In genomic region chr21:23633447-23633846, GRCh38 we compare ENCODE assay signal across 16 cellular contexts.
DNase-seq lines count a peak whose midpoint lies in the region; ATAC-seq and TF ChIP-seq lines count a peak whose summit lies in the region.
"Had no signal": no experiment of that assay in that cellular context is flagged by ENCODE, and none has a peak within 500 bp of the region (broad histone marks: within the 10 kb centered on the region; RNA-seq: fewer than 3 reads in every experiment).

No MANE protein-coding gene starts in this region.

- no peak overlapping the region for H3K4me3 ChIP-seq in thyroid gland (replicated peaks in 1 of 3)
- H3K4me3 ChIP-seq: A549; BLaER1 treated with 17β-estradiol and CSF1 and Interleukin-3, amounts not matched to agents 10 nM and 100 nM had no signal

- ATAC-seq in GM19452 (IDR thresholded peaks at IDR 0.05; ENCODE audit: unreplicated experiment) = no peak
- ATAC-seq: A549; CD8-positive, alpha-beta T cell had no signal

- no peaks in the 10 kb centered on the region for H3K4me1 ChIP-seq in thyroid gland
- H3K4me1 ChIP-seq: A549; BLaER1 treated with 17β-estradiol and CSF1 and Interleukin-3, amounts not matched to agents 10 nM and 100 nM; Caco-2 had no signal

- DNase-seq in NCI-H1417 (lab: John Stamatoyannopoulos, UW) (peak in 2 of 3 experiments; percentile 3 to 64), NCI-H69 (lab: John Stamatoyannopoulos, UW) (peak; percentile 95), putamen (ENCODE audit: low spot score) (peak; percentile 75), thyroid gland (no peak)
- DNase-seq: AML-193; Caco-2; Calu3; CD4-positive, alpha-beta T cell; CD8-positive, alpha-beta T cell; DMS79 treated with DMSO at 0.1 percent for 48 hours; GF-D8 had no signal

- no peak for TF ChIP-seq POLR2A in thyroid gland (IDR thresholded peaks at IDR 0.05)

- H3K9me3 ChIP-seq in thyroid gland = no peaks in the 10 kb centered on the region
- H3K9me3 ChIP-seq: A549, Caco-2 had no signal

- no peaks in the 10 kb centered on the region for H3K27me3 ChIP-seq in thyroid gland
- H3K27me3 ChIP-seq: BLaER1 treated with 17β-estradiol and CSF1 and Interleukin-3, amounts not matched to agents 10 nM and 100 nM had no signal

- no peak overlapping the region for H3K27ac ChIP-seq in thyroid gland
- H3K27ac ChIP-seq: 22Rv1; A549; BLaER1 treated with 17β-estradiol and CSF1 and Interleukin-3, amounts not matched to agents 10 nM and 100 nM; C4-2B had no signal

- intact Hi-C loops in thyroid gland (cut with DNase I) = no loop called here

- TF ChIP-seq CTCF in thyroid gland (IDR thresholded peaks at IDR 0.05) = no peak

- H3K36me3 ChIP-seq in thyroid gland = no peaks in the 10 kb centered on the region
- H3K36me3 ChIP-seq: BLaER1 treated with 17β-estradiol and CSF1 and Interleukin-3, amounts not matched to agents 10 nM and 100 nM had no signal

- 61 to 62% methylated on average over 4 of the region's 4 CpGs for WGBS in thyroid gland, 2 donors

Comparison
In these comparisons a context has a peak if more than half of its experiments do, and no peak if none do; other contexts are left out.
1. DNase-seq: peak in NCI-H1417 (2 of 3), NCI-H69 (single experiment) and putamen (single experiment); none in thyroid gland (0 of 2).